In genomic region chr9:127642047-127642740, GRCh38 we compare ENCODE assay signal across 20 cellular contexts. TPM values are rescaled to one million over a fixed set of nuclear protein-coding genes. Genes with fewer than 3 reads are reported as not detected.
DNase-seq lines count a peak whose midpoint lies in the region; ATAC-seq and TF ChIP-seq lines count a peak whose summit lies in the region.
"Had no signal": no experiment of that assay in that cellular context is flagged by ENCODE, and none has a peak within 500 bp of the region (broad histone marks: within the 10 kb centered on the region; RNA-seq: fewer than 3 reads in every experiment).

No MANE protein-coding gene starts in this region.

- no peak for TF ChIP-seq EP300 in sigmoid colon (IDR thresholded peaks at IDR 0.05)

- peak; percentile 47 for ATAC-seq in body of pancreas
- ATAC-seq: stimulated activated naive B cell treated with anti-CD40 and anti-IgM and Interleukin-4, amounts not matched to agents 10 μg/mL and 1 μg/mL and 100 μg/mL, for 72 hours had no signal

- in situ Hi-C loops in G401 (cut with HindIII; ENCODE audit: low sequenced_read_pairs) = no loop called here

- H3K4me3 ChIP-seq in body of pancreas (no peak overlapping the region), sigmoid colon (no peak overlapping the region)
- H3K4me3 ChIP-seq: transverse colon had no signal

- no peak overlapping the region for H3K4me3 Mint-ChIP-seq in glutamatergic neuron (ENCODE audit: unreplicated experiment)
- H3K4me3 Mint-ChIP-seq: activated naive CD4-positive, alpha-beta T cell treated with anti-CD3 and anti-CD28 coated beads, Interleukin-2, amount 10 ng/mL, durations not matched to agents 7 days and 5 days; CD4-positive, alpha-beta memory T cell; naive B cell; stimulated activated naive B cell treated with anti-CD40 and anti-IgM and Interleukin-4, amounts not matched to agents 10 μg/mL and 1 μg/mL and 100 μg/mL, for 72 hours had no signal

- peaks cover 3% of the 10 kb centered on the region for H3K27me3 Mint-ChIP-seq in glutamatergic neuron (ENCODE audit: unreplicated experiment)

- H3K36me3 ChIP-seq in body of pancreas (replicated peaks in 1 of 2; ENCODE audit: insufficient read depth in 1 of 2, low read depth in 2 of 2) = no peaks in the 10 kb centered on the region
- no peaks in the 10 kb centered on the region for H3K36me3 ChIP-seq in sigmoid colon
- H3K36me3 ChIP-seq: transverse colon had no signal

- DNase-seq in G401 (ENCODE audit: low spot score) = peak; percentile 38
- DNase-seq in body of pancreas = peak in 1 of 4 donors; percentile 28
- peak; percentile 36 for DNase-seq in left kidney (ENCODE audit: low read depth, low spot score)
- no peak for DNase-seq in sigmoid colon
- DNase-seq in glutamatergic neuron = no peak
- DNase-seq in stimulated activated CD4-positive, alpha-beta T cell treated with anti-CD3 and anti-CD28 coated beads, Interleukin-15, amount 100 ng/mL, for 24 hours = no peak
- DNase-seq in activated CD8-positive, alpha-beta memory T cell treated with anti-CD3 and anti-CD28 coated beads, Interleukin-2, amount 50 U/mL, for 4 hours = no peak
- no peak for DNase-seq in stimulated activated CD4-positive, alpha-beta T cell treated with anti-CD3 and anti-CD28 coated beads, Interleukin-1b, Interleukin-23, amount 100 ng/mL, for 48 hours
- DNase-seq: activated CD4-positive, alpha-beta T cell treated with anti-CD3 and anti-CD28 coated beads, Interleukin-2, amount 50 U/mL, for 4 hours; activated naive CD4-positive, alpha-beta T cell treated with anti-CD3 and anti-CD28 coated beads, Interleukin-2, amount 10 ng/mL, durations not matched to agents 7 days and 5 days; CD4-positive, alpha-beta memory T cell; foreskin fibroblast; H7; KG1; naive B cell; NCI-H1092; NCI-H2081 treated with DMSO at 0.1 percent for 48 hours; NCI-H510A treated with DMSO at 0.1 percent for 48 hours; stimulated activated naive B cell treated with anti-CD40 and anti-IgM and Interleukin-4, amounts not matched to agents 10 μg/mL and 1 μg/mL and 100 μg/mL, for 72 hours; transverse colon had no signal

- H3K27me3 ChIP-seq in body of pancreas = no peaks in the 10 kb centered on the region
- H3K27me3 ChIP-seq in sigmoid colon = no peaks in the 10 kb centered on the region
- H3K27me3 ChIP-seq: transverse colon had no signal

- H3K9me3 Mint-ChIP-seq in glutamatergic neuron (ENCODE audit: unreplicated experiment) = no peaks in the 10 kb centered on the region
- H3K9me3 Mint-ChIP-seq: activated naive CD4-positive, alpha-beta T cell treated with anti-CD3 and anti-CD28 coated beads, Interleukin-2, amount 10 ng/mL, durations not matched to agents 7 days and 5 days; CD4-positive, alpha-beta memory T cell; naive B cell; stimulated activated naive B cell treated with anti-CD40 and anti-IgM and Interleukin-4, amounts not matched to agents 10 μg/mL and 1 μg/mL and 100 μg/mL, for 72 hours had no signal

- H3K9me3 ChIP-seq in body of pancreas (no peaks in the 10 kb centered on the region), sigmoid colon (no peaks in the 10 kb centered on the region)
- H3K9me3 ChIP-seq: transverse colon had no signal

- no peaks in the 10 kb centered on the region for H3K36me3 Mint-ChIP-seq in glutamatergic neuron (ENCODE audit: unreplicated experiment)
- H3K36me3 Mint-ChIP-seq: activated naive CD4-positive, alpha-beta T cell treated with anti-CD3 and anti-CD28 coated beads, Interleukin-2, amount 10 ng/mL, durations not matched to agents 7 days and 5 days; CD4-positive, alpha-beta memory T cell; naive B cell; stimulated activated naive B cell treated with anti-CD40 and anti-IgM and Interleukin-4, amounts not matched to agents 10 μg/mL and 1 μg/mL and 100 μg/mL, for 72 hours had no signal

- intact Hi-C loops in body of pancreas (cut with DNase I) (no loop called here), sigmoid colon (cut with DNase I) (no loop called here)

- peak overlapping the region; percentile 7 to 75 (median 72) for H3K27ac ChIP-seq in body of pancreas
- H3K27ac ChIP-seq in sigmoid colon = peak overlapping the region in 3 of 4 donors; percentile 12 to 41 (median 17)
- H3K27ac ChIP-seq: transverse colon had no signal

- TF ChIP-seq CTCF in body of pancreas (IDR thresholded peaks at IDR 0.05) (no peak), sigmoid colon (IDR thresholded peaks at IDR 0.05) (no peak), glutamatergic neuron (IDR thresholded peaks at IDR 0.05; ENCODE audit: partially characterized antibody, unreplicated experiment) (no peak)

- no peak for TF ChIP-seq POLR2A in body of pancreas (IDR thresholded peaks at IDR 0.05)
- no peak for TF ChIP-seq POLR2A in sigmoid colon (IDR thresholded peaks at IDR 0.05)

- H3K27ac Mint-ChIP-seq in glutamatergic neuron (ENCODE audit: unreplicated experiment) = no peak overlapping the region
- H3K27ac Mint-ChIP-seq: activated naive CD4-positive, alpha-beta T cell treated with anti-CD3 and anti-CD28 coated beads, Interleukin-2, amount 10 ng/mL, durations not matched to agents 7 days and 5 days; naive B cell; stimulated activated naive B cell treated with anti-CD40 and anti-IgM and Interleukin-4, amounts not matched to agents 10 μg/mL and 1 μg/mL and 100 μg/mL, for 72 hours had no signal

- peaks cover 17% of the 10 kb centered on the region for H3K4me1 Mint-ChIP-seq in glutamatergic neuron (ENCODE audit: low read depth, unreplicated experiment)
- H3K4me1 Mint-ChIP-seq: activated naive CD4-positive, alpha-beta T cell treated with anti-CD3 and anti-CD28 coated beads, Interleukin-2, amount 10 ng/mL, durations not matched to agents 7 days and 5 days; CD4-positive, alpha-beta memory T cell; naive B cell; stimulated activated naive B cell treated with anti-CD40 and anti-IgM and Interleukin-4, amounts not matched to agents 10 μg/mL and 1 μg/mL and 100 μg/mL, for 72 hours had no signal

- H3K4me1 ChIP-seq in body of pancreas = peaks cover 36% of the 10 kb centered on the region
- peaks cover 0 to 11% (median 10%) of the 10 kb centered on the region in 4 donors for H3K4me1 ChIP-seq in sigmoid colon

- 5 to 20% methylated on average over 10 of the region's 10 CpGs for WGBS in body of pancreas, 2 donors
- WGBS in sigmoid colon, 2 donors = 54 to 64% methylated on average over 10 of the region's 10 CpGs

RNA-seq across cellular contexts. Expression of gene STXBP1, which starts 30.1 kb away (rescaled TPM):
- 2.8 and 11.2 TPM in 2 replicates for total RNA-seq in G401 (2014; rRNA removed; shearing (Covaris generic))
- 10 to 100 TPM; 34.5 to 39.9 TPM for total RNA-seq in body of pancreas
- total RNA-seq in sigmoid colon = 10 to 100 TPM; 32.3 to 97.2 (median 41.0) TPM
- polyA plus RNA-seq in sigmoid colon = 1 to 10 TPM; 3.7 to 9.2 (median 9.0) TPM
- total RNA-seq in glutamatergic neuron (ENCODE audit: unreplicated experiment) = 402 TPM

Comparison
In these comparisons a context has a peak if more than half of its experiments do, and no peak if none do; other contexts are left out.
1. DNase-seq: peak in G401 (single experiment) and left kidney (single experiment); none in sigmoid colon (single experiment), glutamatergic neuron (single experiment), stimulated activated CD4-positive, alpha-beta T cell treated with anti-CD3 and anti-CD28 coated beads, Interleukin-15, amount 100 ng/mL, for 24 hours (single experiment), activated CD8-positive, alpha-beta memory T cell treated with anti-CD3 and anti-CD28 coated beads, Interleukin-2, amount 50 U/mL, for 4 hours (single experiment) and stimulated activated CD4-positive, alpha-beta T cell treated with anti-CD3 and anti-CD28 coated beads, Interleukin-1b, Interleukin-23, amount 100 ng/mL, for 48 hours (single experiment).